29 cellular contexts compared by ENCODE assay signal in genomic region chr12:31772186-31772585, GRCh38.
"Had no signal": no experiment of that assay in that cellular context is flagged by ENCODE, and none has a peak within 500 bp of the region (broad histone marks: within the 10 kb centered on the region; RNA-seq: fewer than 3 reads in every experiment).

No MANE protein-coding gene starts in this region.

- FAIRE-seq: bronchial epithelial cell, colon, keratinocyte, pancreas had no signal

- H3K4me1 ChIP-seq: gastrocnemius medialis, psoas muscle had no signal

- H3K4me3 ChIP-seq: esophagus squamous epithelium, gastrocnemius medialis, hepatocyte, pancreas, psoas muscle, smooth muscle cell, thoracic aorta, upper lobe of left lung had no signal

- DNase-seq: activated CD4-positive, alpha-beta T cell treated with anti-CD3 and anti-CD28 coated beads for 36 hours; activated CD4-positive, alpha-beta T cell treated with anti-CD3 and anti-CD28 coated beads, Interleukin-2, amount 50 U/mL, for 4 hours; activated CD8-positive, alpha-beta memory T cell treated with anti-CD3 and anti-CD28 coated beads, Interleukin-2, amount 50 U/mL, for 4 hours; activated gamma-delta T cell treated with Interleukin-2 at 50 U/mL for 16 hours; activated naive CD4-positive, alpha-beta T cell treated with anti-CD3 and anti-CD28 coated beads, Interleukin-2, amount 50 U/mL, for 16 hours; activated naive CD8-positive, alpha-beta T cell treated with anti-CD3 and anti-CD28 coated beads, Interleukin-2, amount 50 U/mL, for 24 hours; activated T-cell treated with anti-CD3 and anti-CD28 coated beads, Interleukin-2, amount 50 U/mL, for 24 hours; effector CD4-positive, alpha-beta T cell; esophagus squamous epithelium; gastrocnemius medialis; glutamatergic neuron; left cardiac atrium; left ventricle myocardium superior; mammary epithelial cell; naive thymus-derived CD8-positive, alpha-beta T cell; nucleus accumbens; pancreas; psoas muscle; stimulated activated naive CD8-positive, alpha-beta T cell treated with anti-CD3 and anti-CD28 coated beads, Interleukin-15, Interleukin-2, amounts not matched to agents 100 U/mL and 50 U/mL, for 24 hours; T-helper 2 cell; upper lobe of left lung had no signal

- ATAC-seq: activated CD4-positive, alpha-beta T cell treated with anti-CD3 and anti-CD28 coated beads for 36 hours; activated naive CD8-positive, alpha-beta T cell treated with anti-CD3 and anti-CD28 coated beads, Interleukin-2, amount 50 U/mL, for 24 hours; gastrocnemius medialis; left cardiac atrium; left ventricle myocardium superior; naive thymus-derived CD8-positive, alpha-beta T cell; psoas muscle; stimulated activated naive CD8-positive, alpha-beta T cell treated with anti-CD3 and anti-CD28 coated beads, Interleukin-15, Interleukin-2, amounts not matched to agents 100 U/mL and 50 U/mL, for 24 hours had no signal

- H3K9me3 ChIP-seq: esophagus squamous epithelium, gastrocnemius medialis, pancreas, psoas muscle, thoracic aorta, upper lobe of left lung had no signal

- H3K4me2 ChIP-seq: hepatocyte, smooth muscle cell had no signal

- H3K36me3 ChIP-seq: esophagus squamous epithelium, gastrocnemius medialis, pancreas, thoracic aorta, upper lobe of left lung had no signal

- H3K27ac Mint-ChIP-seq: activated CD4-positive, alpha-beta T cell treated with anti-CD3 and anti-CD28 coated beads for 36 hours; activated naive CD8-positive, alpha-beta T cell treated with anti-CD3 and anti-CD28 coated beads, Interleukin-2, amount 50 U/mL, for 24 hours; activated T-cell treated with anti-CD3 and anti-CD28 coated beads, Interleukin-2, amount 50 U/mL, for 24 hours had no signal

- H3K27me3 Mint-ChIP-seq: activated CD4-positive, alpha-beta T cell treated with anti-CD3 and anti-CD28 coated beads for 36 hours; activated naive CD8-positive, alpha-beta T cell treated with anti-CD3 and anti-CD28 coated beads, Interleukin-2, amount 50 U/mL, for 24 hours; activated T-cell treated with anti-CD3 and anti-CD28 coated beads, Interleukin-2, amount 50 U/mL, for 24 hours; naive thymus-derived CD8-positive, alpha-beta T cell had no signal

- H3K4me3 Mint-ChIP-seq: activated CD4-positive, alpha-beta T cell treated with anti-CD3 and anti-CD28 coated beads for 36 hours; activated naive CD8-positive, alpha-beta T cell treated with anti-CD3 and anti-CD28 coated beads, Interleukin-2, amount 50 U/mL, for 24 hours; activated T-cell treated with anti-CD3 and anti-CD28 coated beads, Interleukin-2, amount 50 U/mL, for 24 hours; neural crest cell had no signal

- H3K79me2 ChIP-seq: hepatocyte had no signal

- H3K27ac ChIP-seq: epithelial cell of prostate, esophagus squamous epithelium, gastrocnemius medialis, psoas muscle, thoracic aorta had no signal

- H3K27me3 ChIP-seq: esophagus squamous epithelium, gastrocnemius medialis, hepatocyte, pancreas, upper lobe of left lung had no signal

- H3K9me3 Mint-ChIP-seq: activated T-cell treated with anti-CD3 and anti-CD28 coated beads, Interleukin-2, amount 50 U/mL, for 24 hours; neural crest cell had no signal

- H2AFZ ChIP-seq: hepatocyte had no signal
